In genomic region chr2:122805346-122805745, GRCh38 we compare ENCODE assay signal across 28 cellular contexts.
"Had no signal": no experiment of that assay in that cellular context is flagged by ENCODE, and none has a peak within 500 bp of the region (broad histone marks: within the 10 kb centered on the region; RNA-seq: fewer than 3 reads in every experiment).

No MANE protein-coding gene starts in this region.

- H3K27ac Mint-ChIP-seq: dendritic cell treated with granulocyte-macrophage colony-stimulating factor and Interleukin-4, amounts not matched to agents 40 ng/mL and 50 ng/mL, for 4 days; endodermal cell; immature natural killer cell; naive thymus-derived CD8-positive, alpha-beta T cell; stimulated activated naive B cell treated with anti-CD40 and anti-IgM and Interleukin-4, amounts not matched to agents 10 μg/mL and 1 μg/mL and 100 μg/mL, for 72 hours; stimulated activated naive CD8-positive, alpha-beta T cell treated with anti-CD3 and anti-CD28 coated beads, Interleukin-15, Interleukin-2, amounts not matched to agents 100 ng/mL and 50 ng/mL, for 24 hours had no signal

- H3K36me3 Mint-ChIP-seq: naive thymus-derived CD8-positive, alpha-beta T cell; stimulated activated naive B cell treated with anti-CD40 and anti-IgM and Interleukin-4, amounts not matched to agents 10 μg/mL and 1 μg/mL and 100 μg/mL, for 72 hours had no signal

- H3K4me1 Mint-ChIP-seq: endodermal cell; immature natural killer cell; naive thymus-derived CD8-positive, alpha-beta T cell; stimulated activated naive B cell treated with anti-CD40 and anti-IgM and Interleukin-4, amounts not matched to agents 10 μg/mL and 1 μg/mL and 100 μg/mL, for 72 hours had no signal

- H3K4me3 ChIP-seq: colonic mucosa, esophagus muscularis mucosa, lower lobe of right lung, ovary, psoas muscle, right lobe of liver, thoracic aorta, tibial nerve, upper lobe of left lung had no signal

- H3K27ac ChIP-seq: colonic mucosa, esophagus muscularis mucosa, lower lobe of right lung, ovary, psoas muscle, right lobe of liver, thoracic aorta, tibial nerve, upper lobe of left lung had no signal

- H3K9me3 ChIP-seq: colonic mucosa, esophagus muscularis mucosa, lower lobe of right lung, ovary, psoas muscle, right lobe of liver, thoracic aorta, upper lobe of left lung had no signal

- FAIRE-seq: small intestine, urothelium cell line had no signal

- ATAC-seq: left ventricle myocardium superior; lower lobe of right lung; naive thymus-derived CD8-positive, alpha-beta T cell; psoas muscle; right lobe of liver; stimulated activated naive B cell treated with anti-CD40 and anti-IgM and Interleukin-4, amounts not matched to agents 10 μg/mL and 1 μg/mL and 100 μg/mL, for 72 hours had no signal

- H3K4me1 ChIP-seq: colonic mucosa, esophagus muscularis mucosa, lower lobe of right lung, psoas muscle, right lobe of liver, tibial nerve, upper lobe of left lung had no signal

- H3K27me3 ChIP-seq: colonic mucosa, esophagus muscularis mucosa, ovary, right lobe of liver, tibial nerve, upper lobe of left lung had no signal

- H3K27me3 Mint-ChIP-seq: dendritic cell treated with granulocyte-macrophage colony-stimulating factor and Interleukin-4, amounts not matched to agents 40 ng/mL and 50 ng/mL, for 4 days; stimulated activated naive B cell treated with anti-CD40 and anti-IgM and Interleukin-4, amounts not matched to agents 10 μg/mL and 1 μg/mL and 100 μg/mL, for 72 hours; stimulated activated naive CD8-positive, alpha-beta T cell treated with anti-CD3 and anti-CD28 coated beads, Interleukin-15, Interleukin-2, amounts not matched to agents 100 ng/mL and 50 ng/mL, for 24 hours had no signal

- H3K36me3 ChIP-seq: colonic mucosa, esophagus muscularis mucosa, lower lobe of right lung, ovary, right lobe of liver, thoracic aorta, tibial nerve, upper lobe of left lung had no signal

- DNase-seq: colonic mucosa; effector CD8-positive, alpha-beta T cell; endodermal cell; foreskin melanocyte; glutamatergic neuron; hypothalamus; immature natural killer cell; islet precursor cell; kidney glomerular epithelial cell; left ventricle myocardium superior; lower lobe of right lung; naive thymus-derived CD8-positive, alpha-beta T cell; occipital lobe; ovary; posterior cingulate gyrus; psoas muscle; right lobe of liver; small intestine; stimulated activated CD4-positive, alpha-beta T cell treated with anti-CD3 and anti-CD28 coated beads, Interleukin-15, amount 100 ng/mL, for 24 hours; stimulated activated CD4-positive, alpha-beta T cell treated with anti-CD3 and anti-CD28 coated beads, Interleukin-2, amount 100 ng/mL, for 48 hours; stimulated activated naive B cell treated with anti-CD40 and anti-IgM and Interleukin-4, amounts not matched to agents 10 μg/mL and 1 μg/mL and 100 μg/mL, for 72 hours; upper lobe of left lung had no signal

- H3K4me3 Mint-ChIP-seq: dendritic cell treated with granulocyte-macrophage colony-stimulating factor and Interleukin-4, amounts not matched to agents 40 ng/mL and 50 ng/mL, for 4 days; endodermal cell; immature natural killer cell; naive thymus-derived CD8-positive, alpha-beta T cell; stimulated activated naive B cell treated with anti-CD40 and anti-IgM and Interleukin-4, amounts not matched to agents 10 μg/mL and 1 μg/mL and 100 μg/mL, for 72 hours; stimulated activated naive CD8-positive, alpha-beta T cell treated with anti-CD3 and anti-CD28 coated beads, Interleukin-15, Interleukin-2, amounts not matched to agents 100 ng/mL and 50 ng/mL, for 24 hours had no signal
